ENCODE assay signal across 7 cellular contexts in genomic region chr9:109894921-109895758, GRCh38.
DNase-seq lines count a peak whose midpoint lies in the region; ATAC-seq and TF ChIP-seq lines count a peak whose summit lies in the region.

No MANE protein-coding gene starts in this region.

- TF ChIP-seq CTCF in activated B cell treated with CpG ODN at 0.5 μM for 24 hours (IDR thresholded peaks at IDR 0.05): no peak

- H3K27me3 Mint-ChIP-seq in activated B cell treated with CpG ODN at 0.5 μM for 24 hours: no peaks in the 10 kb centered on the region
- peaks cover 0 to 7% (median 4%) of the 10 kb centered on the region in 3 donors for H3K27me3 Mint-ChIP-seq in immature natural killer cell (ENCODE audit: low read depth in 3 of 3)
- H3K27me3 Mint-ChIP-seq in naive thymus-derived CD8-positive, alpha-beta T cell: peaks cover 0 to 11% (median 0%) of the 10 kb centered on the region in 5 donors

- DNase-seq in activated B cell treated with CpG ODN at 0.5 μM for 24 hours (no peak), renal cortical epithelial cell (ENCODE audit: low read depth) (peak; percentile 66), immature natural killer cell (no peak), ureter (ENCODE audit: low spot score) (no peak)
- DNase-seq in naive thymus-derived CD8-positive, alpha-beta T cell: no peak

- POLR2A ChIA-PET in activated B cell treated with CpG ODN at 0.5 μM for 24 hours (lab: Charles Lee): no interaction called here
- POLR2A ChIA-PET in naive thymus-derived CD8-positive, alpha-beta T cell (lab: Charles Lee): no interaction called here

- H3K4me3 Mint-ChIP-seq in activated B cell treated with CpG ODN at 0.5 μM for 24 hours (no peak overlapping the region), immature natural killer cell (no peak overlapping the region)
- H3K4me3 Mint-ChIP-seq in naive thymus-derived CD8-positive, alpha-beta T cell: no peak overlapping the region

- H3K4me1 Mint-ChIP-seq in activated B cell treated with CpG ODN at 0.5 μM for 24 hours (peaks cover 15% of the 10 kb centered on the region), immature natural killer cell (no peaks in the 10 kb centered on the region)
- H3K4me1 Mint-ChIP-seq in naive thymus-derived CD8-positive, alpha-beta T cell: peaks cover 0 to 6% (median 0%) of the 10 kb centered on the region in 4 donors

- H3K27ac Mint-ChIP-seq in activated B cell treated with CpG ODN at 0.5 μM for 24 hours: no peak overlapping the region
- no peak overlapping the region for H3K27ac Mint-ChIP-seq in immature natural killer cell
- H3K27ac Mint-ChIP-seq in naive thymus-derived CD8-positive, alpha-beta T cell: no peak overlapping the region

- no peaks in the 10 kb centered on the region for H3K36me3 Mint-ChIP-seq in activated B cell treated with CpG ODN at 0.5 μM for 24 hours (ENCODE audit: low read depth)
- H3K36me3 Mint-ChIP-seq in immature natural killer cell: no peaks in the 10 kb centered on the region
- H3K36me3 Mint-ChIP-seq in naive thymus-derived CD8-positive, alpha-beta T cell: no peaks in the 10 kb centered on the region

- peak; percentile 66 for ATAC-seq in GM19328 (IDR thresholded peaks at IDR 0.05; ENCODE audit: unreplicated experiment)
- ATAC-seq in HG02884 (IDR thresholded peaks at IDR 0.05; ENCODE audit: unreplicated experiment): peak; percentile 76
- peak; percentile 28 for ATAC-seq in activated B cell treated with CpG ODN at 0.5 μM for 24 hours (ENCODE audit: low read depth)
- no peak for ATAC-seq in naive thymus-derived CD8-positive, alpha-beta T cell

- H3K9me3 Mint-ChIP-seq in activated B cell treated with CpG ODN at 0.5 μM for 24 hours (no peaks in the 10 kb centered on the region), immature natural killer cell (no peaks in the 10 kb centered on the region)
- H3K9me3 Mint-ChIP-seq in naive thymus-derived CD8-positive, alpha-beta T cell: no peaks in the 10 kb centered on the region

- intact Hi-C loops in activated B cell treated with CpG ODN at 0.5 μM for 24 hours (cut with micrococcal nuclease): no loop called here

- CTCF ChIA-PET in activated B cell treated with CpG ODN at 0.5 μM for 24 hours (lab: Charles Lee): interaction anchor here (0.7 kb wide), 1 partner anchor 241 kb away, joined by 3 read pairs; no protein-coding TSS in a partner anchor

Comparison
In these comparisons a context has a peak if more than half of its experiments do, and no peak if none do; other contexts are left out.
1. ATAC-seq: peak in GM19328 (single experiment), HG02884 (single experiment) and activated B cell treated with CpG ODN at 0.5 μM for 24 hours (single experiment); none in naive thymus-derived CD8-positive, alpha-beta T cell (0 of 2).